Comparison of ENCODE assay signal across 27 cellular contexts in the genomic region with DNA sequence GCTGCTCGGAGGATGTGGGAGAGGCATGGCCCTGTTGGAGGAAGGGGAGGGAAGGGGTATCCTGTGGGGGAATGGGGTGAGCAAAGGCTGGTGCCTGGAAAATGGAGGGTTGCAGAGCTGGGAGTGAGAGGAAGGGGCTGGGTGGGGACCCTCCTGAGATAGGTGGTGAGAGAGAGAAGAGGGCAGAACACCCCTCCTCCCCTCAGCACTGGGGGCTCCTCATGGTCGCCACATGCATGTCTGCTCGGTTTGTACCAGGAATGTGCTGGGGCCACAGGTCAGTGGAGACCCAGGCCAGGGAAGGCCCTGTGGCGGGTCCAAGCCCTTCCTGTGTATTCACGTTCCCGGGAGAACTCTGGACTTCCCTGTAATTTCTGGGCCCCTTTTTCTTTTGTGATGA. TPM values are rescaled to one million over a fixed set of nuclear protein-coding genes. Genes with fewer than 3 reads are reported as not detected.
DNase-seq lines count a peak whose midpoint lies in the region; ATAC-seq and TF ChIP-seq lines count a peak whose summit lies in the region.
"Had no signal": no experiment of that assay in that cellular context is flagged by ENCODE, and none has a peak within 500 bp of the region (broad histone marks: within the 10 kb centered on the region; RNA-seq: fewer than 3 reads in every experiment).

No MANE protein-coding gene starts in this region.

- DNase-seq in left cardiac atrium, result peak; percentile 12
- DNase-seq in heart right ventricle, result no peak
- DNase-seq in glutamatergic neuron, result peak; percentile 10
- peak; percentile 45 for DNase-seq in osteoblast (ENCODE audit: insufficient read length, low spot score, missing footprints)
- no peak for DNase-seq in NAMALWA (ENCODE audit: low spot score)
- DNase-seq in iPS-NIHi11 (ENCODE audit: low spot score), result no peak
- DNase-seq: AML-193; Calu3; DMS153; GOT3; HCEC 1CT; IMR-90; NCI-H1105 treated with DMSO at 0.1 percent for 48 hours; NCI-H2029 treated with DMSO at 0.1 percent for 48 hours; NCI-H345; NCI-H524; NCI-H774; NK-92 treated with Interleukin-12 subunit alpha and Interleukin-12 subunit beta, amount 100 ng/mL, for 24 hours had no signal

- H3K9me3 ChIP-seq in heart right ventricle (no peaks in the 10 kb centered on the region), osteoblast (ENCODE audit: low read depth, low read length) (no peaks in the 10 kb centered on the region)

- H3K27me3 ChIP-seq in heart right ventricle (no peaks in the 10 kb centered on the region), osteoblast (ENCODE audit: insufficient read depth, low read length) (no peaks in the 10 kb centered on the region)

- H3K4me1 Mint-ChIP-seq in glutamatergic neuron (ENCODE audit: low read depth, unreplicated experiment), result peaks cover 4% of the 10 kb centered on the region

- no peaks in the 10 kb centered on the region for H4K20me1 ChIP-seq in osteoblast (ENCODE audit: insufficient read depth, low read length)

- H3K4me2 ChIP-seq in osteoblast (ENCODE audit: insufficient read depth, low read length), result no peak overlapping the region
- H3K4me2 ChIP-seq: KMS-11 had no signal

- H3K9me3 Mint-ChIP-seq in glutamatergic neuron (ENCODE audit: unreplicated experiment), result peaks cover 5% of the 10 kb centered on the region
- H3K9me3 Mint-ChIP-seq: CD8-positive, alpha-beta memory T cell had no signal

- H3K27ac Mint-ChIP-seq in glutamatergic neuron (ENCODE audit: unreplicated experiment), result no peak overlapping the region
- H3K27ac Mint-ChIP-seq: CD8-positive, alpha-beta memory T cell had no signal

- no peak overlapping the region for H2AFZ ChIP-seq in osteoblast (ENCODE audit: low read length)

- no peaks in the 10 kb centered on the region for H3K79me2 ChIP-seq in osteoblast (ENCODE audit: insufficient read depth, low read length)

- H3K4me1 ChIP-seq in heart right ventricle, result peaks cover 5 to 64% (median 45%) of the 10 kb centered on the region in 9 donors
- H3K4me1 ChIP-seq in osteoblast (ENCODE audit: insufficient read depth, low read length), result no peaks in the 10 kb centered on the region

- WGBS in heart right ventricle, 2 donors, result 67 to 76% methylated on average over 6 of the region's 6 CpGs

- peak overlapping the region in 1 of 10 donors; percentile 27 for H3K27ac ChIP-seq in heart right ventricle
- H3K27ac ChIP-seq in osteoblast (ENCODE audit: low read depth, low read length), result no peak overlapping the region
- H3K27ac ChIP-seq: C4-2B, KMS-11 had no signal

- H3K4me3 ChIP-seq in heart right ventricle, result no peak overlapping the region
- H3K4me3 ChIP-seq in osteoblast (ENCODE audit: insufficient read depth, low read length), result no peak overlapping the region

- intact Hi-C loops in left cardiac atrium (cut with DNase I), result no loop called here
- intact Hi-C loops in heart right ventricle (cut with DNase I), result loop anchor here in 2 of 10 donors (5.0 kb wide), 2 partner anchors 73 to 83 kb away; partner anchors contain the start of gene ARSA (in 1 of the 2)

- no peak for ATAC-seq in left cardiac atrium
- ATAC-seq in heart right ventricle, result no peak
- ATAC-seq in GM21381 (IDR thresholded peaks at IDR 0.05; ENCODE audit: unreplicated experiment), result no peak
- ATAC-seq: Panc1 had no signal

- H3K27me3 Mint-ChIP-seq in glutamatergic neuron (ENCODE audit: unreplicated experiment), result peaks cover 11% of the 10 kb centered on the region

- peaks cover 5% of the 10 kb centered on the region for H3K36me3 Mint-ChIP-seq in glutamatergic neuron (ENCODE audit: unreplicated experiment)
- H3K36me3 Mint-ChIP-seq: CD8-positive, alpha-beta memory T cell had no signal

- H3K4me3 Mint-ChIP-seq in glutamatergic neuron (ENCODE audit: unreplicated experiment), result no peak overlapping the region
- H3K4me3 Mint-ChIP-seq: CD8-positive, alpha-beta memory T cell had no signal

- H3K36me3 ChIP-seq in heart right ventricle (peaks cover 0 to 77% (median 4%) of the 10 kb centered on the region in 9 donors), osteoblast (ENCODE audit: insufficient read depth, low read length) (no peaks in the 10 kb centered on the region)

- TF ChIP-seq CTCF in heart right ventricle (IDR thresholded peaks at IDR 0.05), result no peak
- TF ChIP-seq CTCF in glutamatergic neuron (IDR thresholded peaks at IDR 0.05; ENCODE audit: partially characterized antibody, unreplicated experiment), result no peak
- TF ChIP-seq CTCF in osteoblast (IDR thresholded peaks at IDR 0.05; ENCODE audit: extremely low read depth, low read depth, low read length), result no peak

RNA-seq across cellular contexts. Expression of gene ACR, which starts 27.8 kb away (rescaled TPM):
- total RNA-seq in left cardiac atrium (1 to 10 TPM in 1 of 2 donors, not detected in 1; 1.5 TPM), heart right ventricle (1 to 10 TPM in 1 of 10 donors, under 1 TPM in 8, not detected in 1; 0.28 to 1.1 (median 0.50) TPM), glutamatergic neuron (ENCODE audit: unreplicated experiment) (not detected), osteoblast (1.4 TPM in 1 of 2 replicates, not detected in the other)
- polyA plus RNA-seq in heart right ventricle, result under 1 TPM; 0.13 to 0.66 TPM
- total RNA-seq: A172; Calu3; CD8-positive, alpha-beta memory T cell; G401; IMR-90; SK-MEL-5 had no signal
- polyA plus RNA-seq: AG04450; CD8-positive, alpha-beta memory T cell; IMR-90 had no signal

RNA-seq across cellular contexts. Expression of gene SHANK3, which starts 37.6 kb away (rescaled TPM):
- total RNA-seq in left cardiac atrium (10 to 100 TPM; 19.5 to 34.1 TPM), heart right ventricle (10 to 100 TPM; 19.9 to 36.9 (median 24.7) TPM), glutamatergic neuron (ENCODE audit: unreplicated experiment) (20.4 TPM), osteoblast (0.36 and 0.59 TPM in 2 replicates)
- 10 to 100 TPM; 14.3 to 59.8 TPM for polyA plus RNA-seq in heart right ventricle
- polyA plus RNA-seq: CD8-positive, alpha-beta memory T cell had no signal

Comparison
In these comparisons a context has a peak if more than half of its experiments do, and no peak if none do; other contexts are left out.
1. DNase-seq: peak in left cardiac atrium (single experiment), glutamatergic neuron (single experiment) and osteoblast (single experiment); none in heart right ventricle (0 of 2), NAMALWA (single experiment) and iPS-NIHi11 (single experiment).
2. RNA of gene SHANK3, which starts 37.6 kb away (total RNA-seq): 19.5 to 34.1 TPM in left cardiac atrium, 19.9 to 36.9 TPM in heart right ventricle and 20.4 TPM in glutamatergic neuron (single experiment); 0.36 to 0.59 TPM in osteoblast; every median in the first group is over 10 times any median in the second.